Comparison of ENCODE assay signal across 8 cellular contexts in genomic region chr4:4182835-4183568, GRCh38. TPM values are rescaled to one million over a fixed set of nuclear protein-coding genes. Genes with fewer than 3 reads are reported as not detected.
A peak's percentile ranks its signal among the peaks of the same experiment; 100 is the strongest.
DNase-seq lines count a peak whose midpoint lies in the region; ATAC-seq, FAIRE-seq and TF ChIP-seq lines count a peak whose summit lies in the region.

No MANE protein-coding gene starts in this region.

- H3K79me2 ChIP-seq in GM23248 (ENCODE audit: insufficient read depth) (no peaks in the 10 kb centered on the region), keratinocyte (ENCODE audit: control insufficient read depth, insufficient read depth, low read length) (no peaks in the 10 kb centered on the region)

- H3K27ac ChIP-seq in GM23248 (no peak overlapping the region), keratinocyte (ENCODE audit: control insufficient read depth, insufficient read depth, low read length) (no peak overlapping the region)

- H3K27me3 ChIP-seq in GM23248 (replicated peaks; ENCODE audit: insufficient read depth) = peaks cover 18% of the 10 kb centered on the region; the same call in 1 of the 2 replicates
- H3K27me3 ChIP-seq in keratinocyte (ENCODE audit: control insufficient read depth, extremely low read depth, insufficient read depth, low read length) = no peaks in the 10 kb centered on the region

- H2AFZ ChIP-seq in GM23248 = no peak overlapping the region
- no peak overlapping the region for H2AFZ ChIP-seq in keratinocyte (ENCODE audit: control insufficient read depth, low read length)

- dilution Hi-C loops in keratinocyte (cut with MboI; ENCODE audit: extremely low pct_ligation_motif_present, low sequenced_read_pairs) = no loop called here

- no peaks in the 10 kb centered on the region for H3F3A ChIP-seq in GM23248 (ENCODE audit: insufficient read depth)

- H3K4me3 ChIP-seq in GM23248 (no peak overlapping the region), keratinocyte (ENCODE audit: control insufficient read depth in 2 of 3, extremely low read depth in 1 of 3, insufficient read depth in 2 of 3, low read depth in 1 of 3, low read length in 3 of 3) (no peak overlapping the region)

- ATAC-seq in HG02588 (IDR thresholded peaks at IDR 0.05; ENCODE audit: unreplicated experiment) (no peak), HG02840 (IDR thresholded peaks at IDR 0.05; ENCODE audit: low FRiP score, unreplicated experiment) (no peak), GM21723 (IDR thresholded peaks at IDR 0.05; ENCODE audit: unreplicated experiment) (no peak)

- no peak for FAIRE-seq in keratinocyte (lab: Jason Lieb, UNC)

- H3K36me3 ChIP-seq in GM23248 (ENCODE audit: low read depth) (no peaks in the 10 kb centered on the region), keratinocyte (ENCODE audit: control insufficient read depth in 2 of 2, extremely low read depth in 1 of 2, insufficient read depth in 2 of 2, low read length in 2 of 2) (no peaks in the 10 kb centered on the region)

- H3K9me1 ChIP-seq in keratinocyte (ENCODE audit: control insufficient read depth, extremely low read depth, insufficient read depth, low read length) = no peaks in the 10 kb centered on the region

- H3K4me1 ChIP-seq in GM23248 (ENCODE audit: insufficient read depth) (no peaks in the 10 kb centered on the region), keratinocyte (ENCODE audit: control insufficient read depth, extremely low read depth, insufficient read depth, low read length) (no peaks in the 10 kb centered on the region)

- H3K9ac ChIP-seq in GM23248 (no peak overlapping the region), keratinocyte (ENCODE audit: control insufficient read depth, extremely low read depth, insufficient read depth, low read length) (no peak overlapping the region)

- H4K20me1 ChIP-seq in GM23248 (ENCODE audit: insufficient read depth) (no peaks in the 10 kb centered on the region), keratinocyte (ENCODE audit: control insufficient read depth, extremely low read depth, insufficient read depth, low read length) (no peaks in the 10 kb centered on the region)

- H3K4me2 ChIP-seq in GM23248 (ENCODE audit: unreplicated experiment) = no peak overlapping the region
- H3K4me2 ChIP-seq in keratinocyte (ENCODE audit: control insufficient read depth, extremely low read depth, insufficient read depth, low read depth, low read length) = no peak overlapping the region

- peak; percentile 33 for DNase-seq in DMS53 (lab: John Stamatoyannopoulos, UW)
- DNase-seq in DMS53 treated with DMSO at 0.1 percent for 48 hours (lab: John Stamatoyannopoulos, UW; ENCODE audit: unreplicated experiment) = no peak
- peak; percentile 27 for DNase-seq in GM23248
- DNase-seq in activated T-cell treated with anti-CD3 and anti-CD28 coated beads, Interleukin-2, amount 50 U/mL, for 48 hours = peak; percentile 41 to 44
- no peak for DNase-seq in keratinocyte (ENCODE audit: low read depth, low spot score)

- H3K9me2 ChIP-seq in GM23248 (ENCODE audit: insufficient read depth) = no peaks in the 10 kb centered on the region

- in situ Hi-C loops in GM23248 (cut with MboI) = no loop called here

- 41 to 44% methylated on average over 19 of the region's 19 CpGs for WGBS in GM23248 (ENCODE audit: low coverage in 1 of 2, low lambda C conversion rate in 2 of 2, missing lambda C conversion rate in 2 of 2), 2 experiments

- peak; percentile 67 to 88 (median 70) for TF ChIP-seq CTCF in keratinocyte (optimal IDR thresholded peaks at IDR 0.05 in 1 of 3, IDR thresholded peaks at IDR 0.05 in 1 of 3, conservative IDR thresholded peaks at IDR 0.05 in 1 of 3; ENCODE audit: extremely low read depth in 1 of 3, insufficient read depth in 2 of 3, low read length in 3 of 3)

- H3K9me3 ChIP-seq in GM23248 (ENCODE audit: low read depth) (no peaks in the 10 kb centered on the region), keratinocyte (ENCODE audit: control insufficient read depth, low read depth, low read length) (no peaks in the 10 kb centered on the region)

RNA-seq across cellular contexts. Expression of gene OTOP1, which starts 43.7 kb away (rescaled TPM):
- total RNA-seq in GM23248 (2014; rRNA removed; shearing (Covaris generic)) = not detected in 2 replicates
- polyA plus RNA-seq in GM23248 (2016; fragmentation: Nextera tagmentation; extraction: Ambion mirVana) = not detected in 2 replicates
- not detected in 3 replicates for polyA plus RNA-seq in keratinocyte
- polyA plus RNA-seq in keratinocyte (2011; ENCODE audit: low read depth) = not detected
- polyA plus RNA-seq in keratinocyte (2011; cell fraction: cytosol; rRNA removed) = not detected in 2 replicates
- not detected in 2 replicates for polyA plus RNA-seq in keratinocyte (2011; cell fraction: nucleus; rRNA removed)
- polyA plus RNA-seq in keratinocyte (2012; ENCODE audit: low replicate concordance) = not detected in 2 replicates
- polyA minus RNA-seq in keratinocyte = 0.10 TPM in 1 of 3 replicates, not detected in the others
- not detected for polyA minus RNA-seq in keratinocyte (2011; cell fraction: cytosol; rRNA and poly(A)+ RNA removed)
- not detected in 2 replicates for polyA minus RNA-seq in keratinocyte (2011; cell fraction: nucleus; rRNA and poly(A)+ RNA removed)

Comparison
In these comparisons a context has a peak if more than half of its experiments do, and no peak if none do; other contexts are left out.
1. DNase-seq: peak in DMS53 (single experiment), GM23248 (single experiment) and activated T-cell treated with anti-CD3 and anti-CD28 coated beads, Interleukin-2, amount 50 U/mL, for 48 hours (2 of 2); none in DMS53 treated with DMSO at 0.1 percent for 48 hours (single experiment) and keratinocyte (single experiment).